In genomic region chr5:136276946-136277345, GRCh38 we compare ENCODE assay signal across 17 cellular contexts.
"Had no signal": no experiment of that assay in that cellular context is flagged by ENCODE, and none has a peak within 500 bp of the region (broad histone marks: within the 10 kb centered on the region; RNA-seq: fewer than 3 reads in every experiment).

No MANE protein-coding gene starts in this region.

- H3K4me1 ChIP-seq: esophagus squamous epithelium, gastrocnemius medialis, left ventricle myocardium inferior, pancreas, tibial artery, uterus had no signal

- H3K4me3 ChIP-seq: esophagus squamous epithelium, gastrocnemius medialis, left ventricle myocardium inferior, pancreas, skin epidermis, tibial artery, uterus had no signal

- FAIRE-seq: bronchial epithelial cell, colon, keratinocyte, pancreas had no signal

- ATAC-seq: activated CD4-positive, alpha-beta T cell treated with anti-CD3 and anti-CD28 coated beads for 36 hours; gastrocnemius medialis; pancreas had no signal

- H3K9me3 ChIP-seq: esophagus squamous epithelium, gastrocnemius medialis, left ventricle myocardium inferior, pancreas, tibial artery, uterus had no signal

- H3K27ac ChIP-seq: esophagus squamous epithelium, gastrocnemius medialis, left ventricle myocardium inferior, pancreas, skin epidermis, tibial artery, uterus, WERI-Rb-1 had no signal

- H3K27me3 ChIP-seq: esophagus squamous epithelium, gastrocnemius medialis, pancreas, tibial artery, uterus had no signal

- DNase-seq: activated CD4-positive, alpha-beta memory T cell treated with anti-CD3 and anti-CD28 coated beads, Interleukin-2, amount 10 ng/mL, durations not matched to agents 7 days and 5 days; activated CD4-positive, alpha-beta T cell treated with anti-CD3 and anti-CD28 coated beads for 36 hours; activated CD8-positive, alpha-beta memory T cell treated with anti-CD3 and anti-CD28 coated beads, Interleukin-2, amount 50 U/mL, for 4 hours; activated naive CD8-positive, alpha-beta T cell treated with anti-CD3 and anti-CD28 coated beads, Interleukin-2, amount 10 ng/mL, durations not matched to agents 7 days and 5 days; aorta; esophagus squamous epithelium; gastrocnemius medialis; left ventricle myocardium inferior; pancreas; retina; tibial artery; uterus; WERI-Rb-1 had no signal

- H3K36me3 ChIP-seq: esophagus squamous epithelium, gastrocnemius medialis, left ventricle myocardium inferior, pancreas, tibial artery, uterus, WERI-Rb-1 had no signal
